1 cellular context compared by ENCODE assay signal in the genomic region with DNA sequence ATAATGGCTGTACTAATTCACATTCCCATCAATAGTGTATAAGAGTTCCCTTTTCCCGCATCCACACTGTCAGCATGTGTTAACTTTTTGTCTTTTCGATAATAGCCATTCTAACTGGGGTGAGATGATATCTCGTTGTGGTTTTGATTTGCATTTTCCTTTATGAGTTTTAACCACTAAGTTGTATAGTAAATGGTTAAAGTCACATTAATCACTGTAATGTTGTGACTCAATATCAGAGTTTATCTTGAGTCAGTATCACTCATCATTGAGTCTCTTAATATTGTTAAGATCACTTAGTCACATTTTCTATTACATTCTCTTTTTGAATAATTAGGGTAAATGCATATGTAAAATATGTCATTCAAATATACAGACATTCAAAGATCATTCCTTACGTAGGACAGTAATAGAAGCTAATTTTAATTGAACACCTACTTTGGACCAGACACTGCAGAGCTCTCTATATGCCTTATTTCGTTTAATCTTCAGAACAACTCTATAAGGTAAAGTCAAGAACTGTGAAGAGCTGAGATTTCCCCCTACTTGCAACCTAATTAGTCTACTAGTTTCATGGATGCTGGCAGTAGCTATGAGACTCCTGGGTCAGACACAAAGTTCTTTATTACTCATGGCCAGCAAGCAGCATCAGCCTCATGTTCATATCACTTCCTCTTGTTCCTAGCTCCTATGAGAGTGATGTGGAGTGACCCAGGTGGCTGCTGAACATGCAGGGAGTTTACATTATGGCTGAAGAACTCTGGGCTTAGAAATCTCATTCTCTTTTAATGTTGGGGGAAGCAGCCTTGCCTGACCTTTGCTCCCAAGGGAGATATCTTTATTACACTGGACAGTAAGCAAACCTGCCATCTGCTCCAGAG.
A peak's percentile ranks its signal among the peaks of the same experiment; 100 is the strongest.
TF ChIP-seq lines count a peak whose summit lies in the region.

No MANE protein-coding gene starts in this region.

TF ChIP-seq in GM12878, 131 proteins besides CTCF, POLR2A, EP300 and RAD21 (continued from another document and continues in another):
- TF ChIP-seq PBX3 (IDR thresholded peaks at IDR 0.05; ENCODE audit: insufficient replicate concordance, low read depth, low read length), result no peak
- TF ChIP-seq BACH1 (IDR thresholded peaks at IDR 0.05; ENCODE audit: borderline replicate concordance), result peak; percentile 84
- peak; percentile 92 for TF ChIP-seq CBFB (IDR thresholded peaks at IDR 0.05; ENCODE audit: low read depth)
- TF ChIP-seq LARP7 (IDR thresholded peaks at IDR 0.05), result no peak
- no peak for TF ChIP-seq PAX5 (IDR thresholded peaks at IDR 0.05; ENCODE audit: borderline replicate concordance, low read depth, low read length)
- TF ChIP-seq EGR1 (IDR thresholded peaks at IDR 0.05; ENCODE audit: borderline replicate concordance in 1 of 2, low read depth in 2 of 2, low read length in 2 of 2), result no peak
- no peak for TF ChIP-seq ZSCAN29 (IDR thresholded peaks at IDR 0.05)
- no peak for TF ChIP-seq POLR2AphosphoS2 (IDR thresholded peaks at IDR 0.05; ENCODE audit: low read depth, low read length)
- no peak for TF ChIP-seq CHD2 (IDR thresholded peaks at IDR 0.05; ENCODE audit: borderline replicate concordance, low read depth, low read length)
- TF ChIP-seq HDAC2 (IDR thresholded peaks at IDR 0.05), result no peak
- TF ChIP-seq FOXK2 (IDR thresholded peaks at IDR 0.05), result no peak
- TF ChIP-seq, protein P1, sequence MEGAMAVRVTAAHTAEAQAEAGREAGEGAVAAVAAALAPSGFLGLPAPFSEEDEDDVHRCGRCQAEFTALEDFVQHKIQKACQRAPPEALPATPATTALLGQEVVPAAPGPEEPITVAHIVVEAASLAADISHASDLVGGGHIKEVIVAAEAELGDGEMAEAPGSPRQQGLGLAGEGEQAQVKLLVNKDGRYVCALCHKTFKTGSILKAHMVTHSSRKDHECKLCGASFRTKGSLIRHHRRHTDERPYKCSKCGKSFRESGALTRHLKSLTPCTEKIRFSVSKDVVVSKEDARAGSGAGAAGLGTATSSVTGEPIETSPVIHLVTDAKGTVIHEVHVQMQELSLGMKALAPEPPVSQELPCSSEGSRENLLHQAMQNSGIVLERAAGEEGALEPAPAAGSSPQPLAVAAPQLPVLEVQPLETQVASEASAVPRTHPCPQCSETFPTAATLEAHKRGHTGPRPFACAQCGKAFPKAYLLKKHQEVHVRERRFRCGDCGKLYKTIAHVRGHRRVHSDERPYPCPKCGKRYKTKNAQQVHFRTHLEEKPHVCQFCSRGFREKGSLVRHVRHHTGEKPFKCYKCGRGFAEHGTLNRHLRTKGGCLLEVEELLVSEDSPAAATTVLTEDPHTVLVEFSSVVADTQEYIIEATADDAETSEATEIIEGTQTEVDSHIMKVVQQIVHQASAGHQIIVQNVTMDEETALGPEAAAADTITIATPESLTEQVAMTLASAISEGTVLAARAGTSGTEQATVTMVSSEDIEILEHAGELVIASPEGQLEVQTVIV (IDR thresholded peaks at IDR 0.05; ENCODE audit: borderline replicate concordance, partially characterized antibody), result no peak
- TF ChIP-seq SMC3 (IDR thresholded peaks at IDR 0.05; ENCODE audit: borderline replicate concordance, low read length), result no peak
- no peak for TF ChIP-seq MYB (IDR thresholded peaks at IDR 0.05; ENCODE audit: borderline replicate concordance, low read depth, low read length)
- no peak for TF ChIP-seq KAT2A (conservative IDR thresholded peaks at IDR 0.05; ENCODE audit: control insufficient read depth, low read depth, low read length)
- TF ChIP-seq ZBTB40 (IDR thresholded peaks at IDR 0.05; ENCODE audit: borderline replicate concordance), result no peak
- TF ChIP-seq ATF2 (IDR thresholded peaks at IDR 0.05; ENCODE audit: low read length), result peak; percentile 89; the same call in 1 of the 2 replicates
- no peak for TF ChIP-seq SMAD1 (IDR thresholded peaks at IDR 0.05; ENCODE audit: low read depth, partially characterized antibody)
- TF ChIP-seq CUX1 (IDR thresholded peaks at IDR 0.05; ENCODE audit: insufficient replicate concordance, low read depth, low read length), result no peak
- TF ChIP-seq ETV6 (conservative IDR thresholded peaks at IDR 0.05 in 1 of 2, IDR thresholded peaks at IDR 0.05 in 1 of 2; ENCODE audit: borderline replicate concordance in 1 of 2, low read depth in 1 of 2), result peak in 1 of 2 experiments; percentile 28; a peak in 1 of 4 replicates
- TF ChIP-seq EZH2 (IDR thresholded peaks at IDR 0.05; ENCODE audit: borderline replicate concordance, control insufficient read depth, low read depth, low read length), result no peak
- TF ChIP-seq TCF12 (IDR thresholded peaks at IDR 0.05; ENCODE audit: low read depth, low read length), result 0 out of 2 replicates have a peak, but pooled peaks have one; percentile 18
- TF ChIP-seq, protein P2, sequence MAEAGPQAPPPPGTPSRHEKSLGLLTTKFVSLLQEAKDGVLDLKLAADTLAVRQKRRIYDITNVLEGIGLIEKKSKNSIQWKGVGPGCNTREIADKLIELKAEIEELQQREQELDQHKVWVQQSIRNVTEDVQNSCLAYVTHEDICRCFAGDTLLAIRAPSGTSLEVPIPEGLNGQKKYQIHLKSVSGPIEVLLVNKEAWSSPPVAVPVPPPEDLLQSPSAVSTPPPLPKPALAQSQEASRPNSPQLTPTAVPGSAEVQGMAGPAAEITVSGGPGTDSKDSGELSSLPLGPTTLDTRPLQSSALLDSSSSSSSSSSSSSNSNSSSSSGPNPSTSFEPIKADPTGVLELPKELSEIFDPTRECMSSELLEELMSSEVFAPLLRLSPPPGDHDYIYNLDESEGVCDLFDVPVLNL (IDR thresholded peaks at IDR 0.05; ENCODE audit: low read depth, low read length), result no peak
- TF ChIP-seq JUND (IDR thresholded peaks at IDR 0.05; ENCODE audit: low read depth, low read length), result peak; percentile 49; the same call in 1 of the 2 replicates
- TF ChIP-seq CBX3 (IDR thresholded peaks at IDR 0.05; ENCODE audit: borderline replicate concordance, low read depth), result no peak
- TF ChIP-seq MYC (IDR thresholded peaks at IDR 0.05; ENCODE audit: insufficient read depth, insufficient read length, insufficient replicate concordance, low read length, severe bottlenecking), result no peak
- no peak for TF ChIP-seq ZNF622 (IDR thresholded peaks at IDR 0.05)
- no peak for TF ChIP-seq STAT3 (IDR thresholded peaks at IDR 0.05; ENCODE audit: low read depth, low read length)
- TF ChIP-seq NFYA (IDR thresholded peaks at IDR 0.05; ENCODE audit: borderline replicate concordance, low read depth, low read length), result no peak
- TF ChIP-seq, protein P3, sequence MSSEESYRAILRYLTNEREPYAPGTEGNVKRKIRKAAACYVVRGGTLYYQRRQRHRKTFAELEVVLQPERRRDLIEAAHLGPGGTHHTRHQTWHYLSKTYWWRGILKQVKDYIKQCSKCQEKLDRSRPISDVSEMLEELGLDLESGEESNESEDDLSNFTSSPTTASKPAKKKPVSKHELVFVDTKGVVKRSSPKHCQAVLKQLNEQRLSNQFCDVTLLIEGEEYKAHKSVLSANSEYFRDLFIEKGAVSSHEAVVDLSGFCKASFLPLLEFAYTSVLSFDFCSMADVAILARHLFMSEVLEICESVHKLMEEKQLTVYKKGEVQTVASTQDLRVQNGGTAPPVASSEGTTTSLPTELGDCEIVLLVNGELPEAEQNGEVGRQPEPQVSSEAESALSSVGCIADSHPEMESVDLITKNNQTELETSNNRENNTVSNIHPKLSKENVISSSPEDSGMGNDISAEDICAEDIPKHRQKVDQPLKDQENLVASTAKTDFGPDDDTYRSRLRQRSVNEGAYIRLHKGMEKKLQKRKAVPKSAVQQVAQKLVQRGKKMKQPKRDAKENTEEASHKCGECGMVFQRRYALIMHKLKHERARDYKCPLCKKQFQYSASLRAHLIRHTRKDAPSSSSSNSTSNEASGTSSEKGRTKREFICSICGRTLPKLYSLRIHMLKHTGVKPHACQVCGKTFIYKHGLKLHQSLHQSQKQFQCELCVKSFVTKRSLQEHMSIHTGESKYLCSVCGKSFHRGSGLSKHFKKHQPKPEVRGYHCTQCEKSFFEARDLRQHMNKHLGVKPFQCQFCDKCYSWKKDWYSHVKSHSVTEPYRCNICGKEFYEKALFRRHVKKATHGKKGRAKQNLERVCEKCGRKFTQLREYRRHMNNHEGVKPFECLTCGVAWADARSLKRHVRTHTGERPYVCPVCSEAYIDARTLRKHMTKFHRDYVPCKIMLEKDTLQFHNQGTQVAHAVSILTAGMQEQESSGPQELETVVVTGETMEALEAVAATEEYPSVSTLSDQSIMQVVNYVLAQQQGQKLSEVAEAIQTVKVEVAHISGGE (CRISPR knock-in tag; IDR thresholded peaks at IDR 0.05), result no peak
- TF ChIP-seq SMAD5 (IDR thresholded peaks at IDR 0.05; ENCODE audit: low read depth), result no peak
- peak; percentile 81 for TF ChIP-seq SPI1 (IDR thresholded peaks at IDR 0.05; ENCODE audit: borderline replicate concordance, insufficient read depth, low read depth, low read length)
- TF ChIP-seq MAX (IDR thresholded peaks at IDR 0.05; ENCODE audit: low read depth, low read length), result no peak
- peak; percentile 99 for TF ChIP-seq JUNB (IDR thresholded peaks at IDR 0.05)
- peak; percentile 88 for TF ChIP-seq ATF7 (IDR thresholded peaks at IDR 0.05; ENCODE audit: low read depth)
